ENCODE assay signal across 8 cellular contexts in genomic region chr6:26659360-26660095, GRCh38. TPM values are rescaled to one million over a fixed set of nuclear protein-coding genes. Genes with fewer than 3 reads are reported as not detected.
A peak's percentile ranks its signal among the peaks of the same experiment; 100 is the strongest.
DNase-seq lines count a peak whose midpoint lies in the region; ATAC-seq, FAIRE-seq and TF ChIP-seq lines count a peak whose summit lies in the region.
"Not testable (repeated sequence)": the region's sequence is repeated elsewhere in the genome, so short reads cannot be mapped to it uniquely, and the experiment has no call there.

A gene with protein sequence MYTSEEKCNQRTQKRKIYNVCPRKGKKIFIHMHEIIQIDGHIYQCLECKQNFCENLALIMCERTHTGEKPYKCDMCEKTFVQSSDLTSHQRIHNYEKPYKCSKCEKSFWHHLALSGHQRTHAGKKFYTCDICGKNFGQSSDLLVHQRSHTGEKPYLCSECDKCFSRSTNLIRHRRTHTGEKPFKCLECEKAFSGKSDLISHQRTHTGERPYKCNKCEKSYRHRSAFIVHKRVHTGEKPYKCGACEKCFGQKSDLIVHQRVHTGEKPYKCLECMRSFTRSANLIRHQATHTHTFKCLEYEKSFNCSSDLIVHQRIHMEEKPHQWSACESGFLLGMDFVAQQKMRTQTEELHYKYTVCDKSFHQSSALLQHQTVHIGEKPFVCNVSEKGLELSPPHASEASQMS (minus strand): TSS chr6:26659746. CDS start chr6:26638553, 21,193 bp downstream.

- H3K27me3 ChIP-seq in ACC112 (ENCODE audit: insufficient read depth, low read length) (peaks cover 29% of the 10 kb centered on the region), WERI-Rb-1 (ENCODE audit: insufficient read depth, low read depth, severe bottlenecking) (peaks cover 42% of the 10 kb centered on the region)
- H3K27me3 ChIP-seq in bronchial epithelial cell (ENCODE audit: control insufficient read depth, insufficient read depth, low read length); small intestine (ENCODE audit: control insufficient read depth in 2 of 2, insufficient read depth in 2 of 2, low read length in 2 of 2): not testable (repeated sequence)

- H3K4me1 ChIP-seq in ACC112 (ENCODE audit: control insufficient read depth, insufficient read depth, low read length, unreplicated experiment): not testable (repeated sequence)
- peaks cover 3 to 11% of the 10 kb centered on the region in 2 donors for H3K4me1 ChIP-seq in small intestine (ENCODE audit: control insufficient read depth in 2 of 2, insufficient read depth in 1 of 2, low read depth in 1 of 2, low read length in 1 of 2)

- WGBS in small intestine, 3 donors: 0 to 4% (median 1%) methylated on average over 41 to 49 of the region's 50 CpGs

- H3K36me3 ChIP-seq in ACC112 (ENCODE audit: insufficient read depth, low read length) (peaks cover 25% of the 10 kb centered on the region), WERI-Rb-1 (peaks cover 21% of the 10 kb centered on the region)
- not testable (repeated sequence) for H3K36me3 ChIP-seq in bronchial epithelial cell (ENCODE audit: control insufficient read depth, insufficient read depth, low read length); small intestine (ENCODE audit: control insufficient read depth in 2 of 2, insufficient read depth in 2 of 2, low read length in 2 of 2)

- H2AFZ ChIP-seq in ACC112 (ENCODE audit: low read length, unreplicated experiment): peak within 1 kb of the TSS; percentile 95

- peak; percentile 92 for ATAC-seq in GM18870 (IDR thresholded peaks at IDR 0.05; ENCODE audit: unreplicated experiment)
- peak; percentile 97 for ATAC-seq in HG03135 (IDR thresholded peaks at IDR 0.05; ENCODE audit: unreplicated experiment)

- H3K4me3 ChIP-seq in ACC112 (ENCODE audit: low read depth, low read length) (peak within 1 kb of the TSS; percentile 90), WERI-Rb-1 (ENCODE audit: low read depth, low read length) (peak within 1 kb of the TSS; percentile 96), bronchial epithelial cell (ENCODE audit: low read depth, low read length) (peak within 1 kb of the TSS; percentile 79), small intestine (ENCODE audit: low read depth in 1 of 2, low read length in 2 of 2) (peak within 1 kb of the TSS; percentile 73 to 89)

- FAIRE-seq in bronchial epithelial cell (lab: Jason Lieb, UNC); small intestine (lab: Jason Lieb, UNC): not testable (repeated sequence)

- peaks cover 20% of the 10 kb centered on the region for H3K79me2 ChIP-seq in ACC112 (ENCODE audit: control insufficient read depth, insufficient read depth, low read length, unreplicated experiment)

- not testable (repeated sequence) for TF ChIP-seq CTCF in WERI-Rb-1 (IDR thresholded peaks at IDR 0.05; ENCODE audit: low read depth, low read length); bronchial epithelial cell (IDR thresholded peaks at IDR 0.05; ENCODE audit: insufficient read depth, low read length, severe bottlenecking)

- H3K9me3 ChIP-seq in WERI-Rb-1 (ENCODE audit: severe bottlenecking); small intestine (ENCODE audit: control insufficient read depth, low read depth): not testable (repeated sequence)

- H3K27ac ChIP-seq in ACC112 (ENCODE audit: low read depth, low read length): peak within 1 kb of the TSS; percentile 53
- peak within 1 kb of the TSS; percentile 56 for H3K27ac ChIP-seq in WERI-Rb-1
- H3K27ac ChIP-seq in small intestine (ENCODE audit: low read depth in 1 of 2, low read length in 1 of 2): peak within 1 kb of the TSS; percentile 50 to 85

- DNase-seq in NCI-H2196 treated with DMSO at 0.1 percent for 48 hours (lab: John Stamatoyannopoulos, UW; ENCODE audit: unreplicated experiment): peak; percentile 93
- DNase-seq in WERI-Rb-1: peak; percentile 99
- peak; percentile 83 for DNase-seq in bronchial epithelial cell (ENCODE audit: low read depth)
- peak; percentile 99 for DNase-seq in iPS-NIHi11 (ENCODE audit: low spot score)
- DNase-seq in small intestine: peak; percentile 95

RNA-seq across cellular contexts. Expression of the gene that starts here (rescaled TPM):
- 13.7 and 16.8 TPM in 2 replicates for total RNA-seq in bronchial epithelial cell
- 1 to 10 TPM; 4.7 to 5.8 (median 5.7) TPM for polyA plus RNA-seq in small intestine

Comparison
In these comparisons a context has a peak if more than half of its experiments do, and no peak if none do; other contexts are left out.
1. Peak in every context shown above with its lines: DNase-seq, ATAC-seq, H3K4me3 ChIP-seq and H3K27ac ChIP-seq.